ENCODE assay signal across 13 cellular contexts in genomic region chr14:77565289-77566081, GRCh38. TPM values are rescaled to one million over a fixed set of nuclear protein-coding genes. Genes with fewer than 3 reads are reported as not detected.
DNase-seq lines count a peak whose midpoint lies in the region; ATAC-seq, FAIRE-seq and TF ChIP-seq lines count a peak whose summit lies in the region.
"Had no signal": no experiment of that assay in that cellular context is flagged by ENCODE, and none has a peak within 500 bp of the region (broad histone marks: within the 10 kb centered on the region; RNA-seq: fewer than 3 reads in every experiment).

No MANE protein-coding gene starts in this region.

- 100% methylated on average over 1 of the region's 9 CpGs for WGBS in H9 (ENCODE audit: extremely low coverage, insufficient read length, low lambda C conversion rate)

- H3K36me3 Mint-ChIP-seq in H9 (ENCODE audit: insufficient read depth in 1 of 3, low read depth in 3 of 3), result peaks cover 21 to 34% (median 29%) of the 10 kb centered on the region in 3 experiments; a peak in 6 of 7 replicates
- H3K36me3 Mint-ChIP-seq in activated naive CD8-positive, alpha-beta T cell, result peaks cover 7% of the 10 kb centered on the region

- H2AFZ ChIP-seq in H9 (ENCODE audit: low read length), result no peak overlapping the region

- H3K4me2 ChIP-seq in H9 (ENCODE audit: insufficient read depth, insufficient read length, low read length), result no peak overlapping the region

- no peak overlapping the region for H3K9ac ChIP-seq in H9 (ENCODE audit: extremely low read depth, insufficient read length, low read length)

- no peak overlapping the region for H4K8ac ChIP-seq in H9 (replicated peaks; ENCODE audit: insufficient read length, low read depth, low read length)

- H3K27ac ChIP-seq in H9 (ENCODE audit: insufficient read length, low read depth, low read length), result no peak overlapping the region
- peak overlapping the region; percentile 1 to 91 for H3K27ac ChIP-seq in left lung

- H4K91ac ChIP-seq in H9 (ENCODE audit: insufficient read length, low read depth, low read length), result no peak overlapping the region

- H3K18ac ChIP-seq in H9 (ENCODE audit: insufficient read length, low read depth, low read length), result no peak overlapping the region

- no peak overlapping the region for H3K4ac ChIP-seq in H9 (ENCODE audit: low read depth, low read length)

- H3T11ph ChIP-seq in H9 (ENCODE audit: low read length), result no peak overlapping the region

- no peaks in the 10 kb centered on the region for H3K27me3 ChIP-seq in H9 (ENCODE audit: insufficient read depth, low read length)
- H3K27me3 ChIP-seq in left lung, result no peaks in the 10 kb centered on the region

- no peak overlapping the region for H2BK5ac ChIP-seq in H9 (ENCODE audit: insufficient read length, low read length)

- peak; percentile 45 for ATAC-seq in left lung

- H3K56ac ChIP-seq in H9 (ENCODE audit: insufficient read length, low read depth, low read length), result no peak overlapping the region

- H3K4me3 Mint-ChIP-seq in H9, result no peak overlapping the region
- no peak overlapping the region for H3K4me3 Mint-ChIP-seq in activated naive CD8-positive, alpha-beta T cell
- H3K4me3 Mint-ChIP-seq: type B pancreatic cell had no signal

- H3K9me3 Mint-ChIP-seq in H9, result no peaks in the 10 kb centered on the region
- no peaks in the 10 kb centered on the region for H3K9me3 Mint-ChIP-seq in activated naive CD8-positive, alpha-beta T cell (ENCODE audit: low read depth)
- H3K9me3 Mint-ChIP-seq: CD4-positive, CD25-positive, alpha-beta regulatory T cell; type B pancreatic cell had no signal

- H3K27ac Mint-ChIP-seq in H9, result peak overlapping the region in 2 of 3 experiments; percentile 25 to 70; a peak in 4 of 7 replicates
- H3K27ac Mint-ChIP-seq in activated naive CD8-positive, alpha-beta T cell, result peak overlapping the region; percentile 1
- H3K27ac Mint-ChIP-seq: type B pancreatic cell had no signal

- H4K20me1 ChIP-seq in H9 (ENCODE audit: control insufficient read depth, insufficient read depth, insufficient read length), result no peaks in the 10 kb centered on the region

- H3K36me3 ChIP-seq in left lung, result peaks cover 0 to 56% of the 10 kb centered on the region in 2 donors

- H2BK120ac ChIP-seq in H9 (ENCODE audit: low read depth, low read length, poor library complexity, severe bottlenecking), result no peak overlapping the region

- H3K4me1 ChIP-seq in H9 (ENCODE audit: insufficient read depth, low read length), result no peaks in the 10 kb centered on the region
- H3K4me1 ChIP-seq in left lung, result peaks cover 0 to 20% of the 10 kb centered on the region in 2 donors

- no peak for TF ChIP-seq CTCF in H9 (conservative IDR thresholded peaks at IDR 0.05)
- no peak for TF ChIP-seq CTCF in left lung (IDR thresholded peaks at IDR 0.05)

- intact Hi-C loops in left lung (cut with DNase I), result no loop called here

- H4K5ac ChIP-seq in H9 (ENCODE audit: insufficient read length, low read depth, low read length), result no peak overlapping the region

- no peak overlapping the region for H2AK5ac ChIP-seq in H9 (ENCODE audit: insufficient read length, low read length)

- no peak overlapping the region for H2BK20ac ChIP-seq in H9 (ENCODE audit: low read depth, low read length, poor library complexity, severe bottlenecking)

- H3K9me3 ChIP-seq in H9 (ENCODE audit: control insufficient read depth, low read depth, low read length) (no peaks in the 10 kb centered on the region), left lung (no peaks in the 10 kb centered on the region)
- H3K9me3 ChIP-seq: HAP-1 had no signal

- no peak overlapping the region for H2BK15ac ChIP-seq in H9 (ENCODE audit: low read depth, low read length)

- TF ChIP-seq POLR2A in erythroblast (IDR thresholded peaks at IDR 0.05; ENCODE audit: low read length), result no peak
- TF ChIP-seq POLR2A in GM12892 (IDR thresholded peaks at IDR 0.05; ENCODE audit: low read depth, low read length), result no peak

- H3K4me3 ChIP-seq in left lung, result peak overlapping the region in 1 of 2 donors; percentile 20
- H3K4me3 ChIP-seq: HAP-1 had no signal

- DNase-seq in AML-193 (lab: John Stamatoyannopoulos, UW), result peak; percentile 88 to 91
- DNase-seq in H9, result no peak
- DNase-seq in left lung, result no peak
- DNase-seq in erythroblast (lab: John Stamatoyannopoulos, UW), result no peak
- DNase-seq in GM12892 (ENCODE audit: insufficient read length), result no peak
- no peak for DNase-seq in HK-2 (ENCODE audit: unreplicated experiment)
- DNase-seq in DMS 273 treated with DMSO at 0.1 percent for 48 hours (lab: John Stamatoyannopoulos, UW), result no peak
- DNase-seq: NCI-H2171 treated with DMSO at 0.1 percent for 48 hours had no signal

- H3K23ac ChIP-seq in H9 (ENCODE audit: insufficient read length, low read depth, low read length), result no peak overlapping the region

- no peaks in the 10 kb centered on the region for H3K23me2 ChIP-seq in H9 (ENCODE audit: insufficient read length, low read depth, low read length, poor library complexity, severe bottlenecking)

- no peaks in the 10 kb centered on the region for H3K27me3 Mint-ChIP-seq in H9 (ENCODE audit: low read depth)
- no peaks in the 10 kb centered on the region for H3K27me3 Mint-ChIP-seq in activated naive CD8-positive, alpha-beta T cell
- H3K27me3 Mint-ChIP-seq: CD4-positive, CD25-positive, alpha-beta regulatory T cell; type B pancreatic cell had no signal

- H2BK12ac ChIP-seq in H9 (ENCODE audit: insufficient read length, low read depth, low read length), result no peak overlapping the region

- no peaks in the 10 kb centered on the region for H3K79me2 ChIP-seq in H9 (ENCODE audit: insufficient read depth, low read length)

- H3K4me1 Mint-ChIP-seq in H9, result no peaks in the 10 kb centered on the region; a peak in 1 of 4 replicates
- peaks cover 6% of the 10 kb centered on the region for H3K4me1 Mint-ChIP-seq in activated naive CD8-positive, alpha-beta T cell (ENCODE audit: low read depth)

- no peaks in the 10 kb centered on the region for H3K79me1 ChIP-seq in H9 (ENCODE audit: insufficient read depth, low read depth, low read length, poor library complexity, severe bottlenecking)

- no peak overlapping the region for H3K14ac ChIP-seq in H9 (ENCODE audit: insufficient read depth, low read length)

- no peak for FAIRE-seq in GM12892 (lab: Jason Lieb, UNC)
- FAIRE-seq: HTR-8/SVneo had no signal

RNA-seq across cellular contexts. Expression of gene SPTLC2, which starts 51.0 kb away (rescaled TPM):
- total RNA-seq in H9 (2021) (32.6 and 38.2 TPM in 2 replicates), left lung (10 to 100 TPM; 40.7 to 44.0 TPM)
- polyA plus RNA-seq in GM12892 (2012; ENCODE audit: missing spikeins), result 11.1 TPM

Comparison
In these comparisons a context has a peak if more than half of its experiments do, and no peak if none do; other contexts are left out.
1. DNase-seq: peak in AML-193 (2 of 2); none in H9 (single experiment), left lung (0 of 2), erythroblast (0 of 2), GM12892 (single experiment), HK-2 (single experiment) and DMS 273 treated with DMSO at 0.1 percent for 48 hours (single experiment).